1 cellular context compared by ENCODE assay signal in genomic region chr18:62778976-62779869, GRCh38.
TF ChIP-seq lines count a peak whose summit lies in the region.

No MANE protein-coding gene starts in this region.

TF ChIP-seq in K562, 482 proteins besides CTCF, POLR2A, EP300 and RAD21 (continued from another document and continues in another):
- TF ChIP-seq PRDM10 (IDR thresholded peaks at IDR 0.05; ENCODE audit: partially characterized antibody) (peak; percentile 10), ETV1 (tag; conservative IDR thresholded peaks at IDR 0.05; ENCODE audit: low read depth) (peak; percentile 43), MYNN (IDR thresholded peaks at IDR 0.05) (no peak), MYNN (CRISPR knock-in tag; IDR thresholded peaks at IDR 0.05) (no peak), IRF9 (tag; IDR thresholded peaks at IDR 0.05) (no peak), MTF1 (CRISPR knock-in tag; IDR thresholded peaks at IDR 0.05; ENCODE audit: borderline replicate concordance) (no peak), MED1 (CRISPR knock-in tag; IDR thresholded peaks at IDR 0.05; ENCODE audit: borderline replicate concordance) (no peak), NFXL1 (CRISPR knock-in tag; IDR thresholded peaks at IDR 0.05) (no peak), SMARCC2 (IDR thresholded peaks at IDR 0.05; ENCODE audit: low read depth) (no peak), KHSRP (IDR thresholded peaks at IDR 0.05) (no peak), ZBTB9 (CRISPR knock-in tag; IDR thresholded peaks at IDR 0.05) (no peak), POLR2G (IDR thresholded peaks at IDR 0.05; ENCODE audit: low read depth, low read length) (no peak), CBX5 (IDR thresholded peaks at IDR 0.05; ENCODE audit: borderline replicate concordance, low read depth) (no peak), RAD51 (IDR thresholded peaks at IDR 0.05; ENCODE audit: borderline replicate concordance, low read depth) (no peak), HOXB6 (CRISPR knock-in tag; IDR thresholded peaks at IDR 0.05; ENCODE audit: borderline replicate concordance) (no peak), TAL1 (IDR thresholded peaks at IDR 0.05) (0 out of 2 replicates have a peak, but pooled peaks have one; percentile 4), SMARCA4 (IDR thresholded peaks at IDR 0.05) (0 out of 2 replicates have a peak, but pooled peaks have one; percentile 45), PYGO2 (tag; IDR thresholded peaks at IDR 0.05) (no peak), FOSL1 (tag; conservative IDR thresholded peaks at IDR 0.05) (no peak), RNF219 (CRISPR knock-in tag; IDR thresholded peaks at IDR 0.05) (no peak), HCFC1 (IDR thresholded peaks at IDR 0.05; ENCODE audit: low read depth, low read length) (no peak), CBFA2T3 (IDR thresholded peaks at IDR 0.05) (peak; percentile 53), RBM14 (IDR thresholded peaks at IDR 0.05; ENCODE audit: borderline replicate concordance, insufficient read depth, low read depth, low read length) (no peak), MECOM (CRISPR knock-in tag; IDR thresholded peaks at IDR 0.05) (no peak), ZNF395 (CRISPR knock-in tag; IDR thresholded peaks at IDR 0.05) (no peak), DPF2 (IDR thresholded peaks at IDR 0.05) (no peak), SMAD2 (IDR thresholded peaks at IDR 0.05; ENCODE audit: low read depth, low read length) (no peak), FOXA1 (IDR thresholded peaks at IDR 0.05; ENCODE audit: borderline replicate concordance) (no peak), ZNF184 (CRISPR knock-in tag; IDR thresholded peaks at IDR 0.05) (no peak), ZNF717 (CRISPR knock-in tag; IDR thresholded peaks at IDR 0.05) (no peak), TCF15 (CRISPR knock-in tag; IDR thresholded peaks at IDR 0.05) (no peak), RCOR1 (IDR thresholded peaks at IDR 0.05; ENCODE audit: borderline replicate concordance in 1 of 2, low read depth in 2 of 2, low read length in 2 of 2) (peak in 1 of 2 experiments; percentile 35; a peak in 1 of 4 replicates), ZKSCAN8 (CRISPR knock-in tag; IDR thresholded peaks at IDR 0.05) (no peak), PML (IDR thresholded peaks at IDR 0.05; ENCODE audit: low read length) (no peak), ETS1 (conservative IDR thresholded peaks at IDR 0.05; ENCODE audit: control insufficient read depth, low read depth, low read length) (no peak), TBP (optimal IDR thresholded peaks at IDR 0.05; ENCODE audit: low read depth, low read length) (no peak), HIVEP1 (CRISPR knock-in tag; IDR thresholded peaks at IDR 0.05) (no peak), NFE2L1 (tag; IDR thresholded peaks at IDR 0.05; ENCODE audit: borderline replicate concordance, low read depth) (no peak), SP2 (IDR thresholded peaks at IDR 0.05; ENCODE audit: extremely low read depth, low read depth, low read length, poor library complexity, severe bottlenecking) (no peak), BRF2 (IDR thresholded peaks at IDR 0.05; ENCODE audit: borderline replicate concordance, insufficient read depth, insufficient read length) (no peak), ZNF655 (CRISPR knock-in tag; IDR thresholded peaks at IDR 0.05) (no peak), USF1 (CRISPR knock-in tag; IDR thresholded peaks at IDR 0.05) (no peak), TCF3 (CRISPR knock-in tag; IDR thresholded peaks at IDR 0.05) (peak; percentile 32; the same call in 1 of the 2 replicates), ILK (tag; IDR thresholded peaks at IDR 0.05; ENCODE audit: borderline replicate concordance, low read depth) (no peak), NFATC3 (IDR thresholded peaks at IDR 0.05) (no peak), UBTF (IDR thresholded peaks at IDR 0.05; ENCODE audit: borderline replicate concordance in 1 of 2, low read depth in 2 of 2, low read length in 2 of 2) (peak in 1 of 2 experiments; percentile 69; a peak in 1 of 4 replicates), CBFA2T2 (conservative IDR thresholded peaks at IDR 0.05) (0 out of 2 replicates have a peak, but pooled peaks have one; percentile 10)
